Comparison of ENCODE assay signal across 7 cellular contexts in genomic region chr7:134646425-134647305, GRCh38. TPM values are rescaled to one million over a fixed set of nuclear protein-coding genes. Genes with fewer than 3 reads are reported as not detected.
DNase-seq lines count a peak whose midpoint lies in the region; ATAC-seq, FAIRE-seq and TF ChIP-seq lines count a peak whose summit lies in the region.

Gene BPGM (plus strand): TSS chr7:134646853. CDS start chr7:134661508, 14,655 bp downstream.

- peak; percentile 37 to 48 (median 47) for TF ChIP-seq CTCF in GM12878 (IDR thresholded peaks at IDR 0.05 in 2 of 3, conservative IDR thresholded peaks at IDR 0.05 in 1 of 3; ENCODE audit: control insufficient read depth in 2 of 3, extremely low read depth in 1 of 3, insufficient read depth in 1 of 3, low read depth in 3 of 3, low read length in 3 of 3)
- peak; percentile 30 for TF ChIP-seq CTCF in retinal pigment epithelial cell (conservative IDR thresholded peaks at IDR 0.05; ENCODE audit: low read depth, low read length)

- H3K27ac ChIP-seq in GM12878 (ENCODE audit: control insufficient read depth, insufficient read depth), result peak within 1 kb of the TSS; percentile 75

- ATAC-seq in GM18508 (IDR thresholded peaks at IDR 0.05; ENCODE audit: insufficient read depth, unreplicated experiment), result peak; percentile 97
- ATAC-seq in HG03025 (IDR thresholded peaks at IDR 0.05; ENCODE audit: low FRiP score, unreplicated experiment), result peak; percentile 99
- peak; percentile 98 for ATAC-seq in GM12878

- CTCF ChIA-PET in GM12878 (lab: Yijun Ruan, JAX), result interaction anchor here (0.6 to 7.0 kb wide), 18 partner anchors 11 to 542 kb away, joined by 3 to 107 read pairs (median 4); partner anchors contain the start of gene AKR1B15

- H3K36me3 ChIP-seq in GM12878 (ENCODE audit: control insufficient read depth in 2 of 2, insufficient read depth in 2 of 2, low read length in 1 of 2), result no peaks in the 10 kb centered on the region

- DNase-seq in NCI-H2029 treated with DMSO at 0.1 percent for 48 hours (lab: John Stamatoyannopoulos, UW) (peak; percentile 98), T1000 (lab: John Stamatoyannopoulos, UW) (peak; percentile 93), GM12878 (ENCODE audit: low read depth, low spot score) (peak; percentile 100), hypothalamus (lab: John Stamatoyannopoulos, UW) (peak; percentile 34 to 99 (median 95)), retinal pigment epithelial cell (ENCODE audit: low read depth) (peak; percentile 100)

- SMC1A ChIA-PET in GM12878 (lab: Charles Lee; ENCODE audit: uncharacterized antibody, unreplicated experiment), result interaction anchor here (0.7 to 7.5 kb wide), 16 partner anchors 7 to 522 kb away, joined by 3 to 124 read pairs (median 4); no protein-coding TSS in a partner anchor

- 0 out of 2 replicates have a peak, but pooled peaks cover 3% of the 10 kb centered on the region for H3K4me1 ChIP-seq in GM12878 (ENCODE audit: control insufficient read depth, insufficient read depth, low read length)

- H3K9me3 ChIP-seq in GM12878 (replicated peaks; ENCODE audit: control insufficient read depth, insufficient read depth, low read length), result no peaks in the 10 kb centered on the region; the same call in 2 of the 3 replicates

- RAD21 ChIA-PET in GM12878 (lab: Charles Lee; ENCODE audit: unreplicated experiment), result interaction anchor here (0.6 to 6.2 kb wide), 15 partner anchors 12 to 860 kb away, joined by 3 to 81 read pairs (median 3); partner anchors contain the start of genes AGBL3 and CYREN

- under 1% methylated on average over 36 of the region's 36 CpGs for WGBS in GM12878 (ENCODE audit: insufficient coverage, insufficient replicate concordance, low lambda C conversion rate, missing lambda C conversion rate)

- H3K27me3 ChIP-seq in GM12878 (replicated peaks in 1 of 2; ENCODE audit: control insufficient read depth in 2 of 2, insufficient read depth in 2 of 2, low read length in 1 of 2), result no peaks in the 10 kb centered on the region

- in situ Hi-C loops in GM12878 (cut with MboI), result loop anchor here (10.0 kb wide), 1 partner anchor 518 kb away; no protein-coding TSS in a partner anchor

- POLR2A ChIA-PET in GM12878 (lab: Charles Lee), result interaction anchor here (0.9 to 6.3 kb wide), 7 partner anchors 12 to 511 kb away, joined by 3 to 78 read pairs (median 4); partner anchors contain the start of gene SLC35B4

- no TSS peak for BruUV-seq in GM12878 (replicated peaks; lab: Mats Ljungman, UMichigan)

- peak within 1 kb of the TSS; percentile 97 for H3K4me2 ChIP-seq in GM12878 (ENCODE audit: control insufficient read depth, insufficient read depth)

- peak within 1 kb of the TSS; percentile 91 for H2AFZ ChIP-seq in GM12878 (ENCODE audit: control insufficient read depth, low read depth, low read length)

- TF ChIP-seq POLR2A in GM12878 (IDR thresholded peaks at IDR 0.05; ENCODE audit: low read depth, low read length), result peak; percentile 99

- H3K4me3 ChIP-seq in GM12878, result peak within 1 kb of the TSS; percentile 85
- H3K4me3 ChIP-seq in retinal pigment epithelial cell (ENCODE audit: low read length), result peak within 1 kb of the TSS; percentile 96

- TF ChIP-seq EP300 in GM12878 (IDR thresholded peaks at IDR 0.05; ENCODE audit: borderline replicate concordance in 1 of 2, control insufficient read depth in 1 of 2, low read depth in 2 of 2, low read length in 2 of 2), result peak in 1 of 2 experiments; percentile 50; a peak in 1 of 4 replicates

- peaks cover 3% of the 10 kb centered on the region for H3K79me2 ChIP-seq in GM12878 (ENCODE audit: control insufficient read depth, insufficient read depth, low read length)

- intact Hi-C loops in GM12878 (cut with micrococcal nuclease; ENCODE audit: unreplicated experiment), result loop anchor here (5.0 kb wide), 1 partner anchor 526 kb away; the partner anchor contains the start of gene CYREN

- TF ChIP-seq RAD21 in GM12878 (IDR thresholded peaks at IDR 0.05; ENCODE audit: insufficient read depth, low read depth, low read length), result no peak

- peak; percentile 95 for FAIRE-seq in GM12878 (lab: Jason Lieb, UNC)

- H4K20me1 ChIP-seq in GM12878 (ENCODE audit: control insufficient read depth, insufficient read depth), result no peaks in the 10 kb centered on the region

- peak within 1 kb of the TSS; percentile 90 for H3K9ac ChIP-seq in GM12878 (ENCODE audit: control insufficient read depth, insufficient read depth, low read length)

TF ChIP-seq in GM12878, 131 proteins besides CTCF, POLR2A, EP300 and RAD21 (continues in another document):
- TF ChIP-seq GATAD2B (conservative IDR thresholded peaks at IDR 0.05; ENCODE audit: low read depth), result no peak
- no peak for TF ChIP-seq ZBTB33 (IDR thresholded peaks at IDR 0.05)
- peak; percentile 96 for TF ChIP-seq MEF2B (IDR thresholded peaks at IDR 0.05; ENCODE audit: partially characterized antibody, poor library complexity, severe bottlenecking)
- TF ChIP-seq POLR2AphosphoS2 (IDR thresholded peaks at IDR 0.05; ENCODE audit: low read depth, low read length), result peak; percentile 79; the same call in 1 of the 2 replicates
- peak; percentile 59; the same call in 1 of the 2 replicates for TF ChIP-seq CBX5 (IDR thresholded peaks at IDR 0.05; ENCODE audit: low read depth)
- no peak for TF ChIP-seq WRNIP1 (IDR thresholded peaks at IDR 0.05; ENCODE audit: borderline replicate concordance, low read depth, low read length)
- peak; percentile 86 for TF ChIP-seq CREB1 (IDR thresholded peaks at IDR 0.05; ENCODE audit: low read depth)
- peak; percentile 65; the same call in 1 of the 2 replicates for TF ChIP-seq PAX5 (IDR thresholded peaks at IDR 0.05; ENCODE audit: borderline replicate concordance, low read depth, low read length)
- TF ChIP-seq RB1 (IDR thresholded peaks at IDR 0.05; ENCODE audit: borderline replicate concordance), result no peak; the same call in none of the 2 replicates
- TF ChIP-seq TBL1XR1 (IDR thresholded peaks at IDR 0.05; ENCODE audit: low read depth, low read length), result peak; percentile 75; the same call in 1 of the 2 replicates

RNA-seq across cellular contexts. Expression of gene BPGM, which starts in this region (rescaled TPM):
- total RNA-seq in GM12878 (2013; cell fraction: nucleolus; rRNA removed), result 7.5 and 10.8 TPM in 2 replicates
- total RNA-seq in GM12878 (2014; rRNA removed), result 10.0 and 13.2 TPM in 2 replicates
- total RNA-seq in GM12878 (2014; rRNA removed; fragmentation: Illumina TruSeq; extraction: Trizol), result 14.9 and 15.4 TPM in 2 replicates
- total RNA-seq in GM12878 (2021), result 9.0 and 9.4 TPM in 2 replicates
- 7.3 TPM for polyA plus RNA-seq in GM12878 (2011; ENCODE audit: low read depth)
- polyA plus RNA-seq in GM12878 (2011; rRNA removed), result 17.1 and 23.6 TPM in 2 replicates
- polyA plus RNA-seq in GM12878 (2011; cell fraction: cytosol; rRNA removed), result 8.0 and 8.4 TPM in 2 replicates
- polyA plus RNA-seq in GM12878 (2011; cell fraction: nucleus; rRNA removed), result 4.6 and 5.1 TPM in 2 replicates
- polyA plus RNA-seq in GM12878 (2012), result 9.4 and 9.8 TPM in 2 replicates
- 15.8 and 19.8 TPM in 2 replicates for polyA plus RNA-seq in GM12878 (2014; fragmentation: Illumina TruSeq; extraction: Trizol)
- polyA plus RNA-seq in GM12878 (2014; fragmentation: Nextera tagmentation; extraction: Ambion mirVana), result 10 to 100 TPM; 18.4 to 20.1 TPM
- polyA plus RNA-seq in GM12878 (2014; rRNA removed), result 9.3 and 14.2 TPM in 2 replicates
- polyA plus RNA-seq in GM12878 (2016; fragmentation: Nextera tagmentation; extraction: Ambion mirVana), result 10 to 100 TPM; 13.6 to 15.1 TPM
- polyA minus RNA-seq in GM12878 (2011; rRNA and poly(A)+ RNA removed), result 7.6 and 9.0 TPM in 2 replicates
- 2.1 and 2.8 TPM in 2 replicates for polyA minus RNA-seq in GM12878 (2011; cell fraction: cytosol; rRNA and poly(A)+ RNA removed)
- 2.5 and 3.9 TPM in 2 replicates for polyA minus RNA-seq in GM12878 (2011; cell fraction: nucleus; rRNA and poly(A)+ RNA removed)

Comparison
In these comparisons a context has a peak if more than half of its experiments do, and no peak if none do; other contexts are left out.
1. Peak in every context shown above with its lines: DNase-seq, ATAC-seq, H3K4me3 ChIP-seq and H3K27ac ChIP-seq.